In genomic region chrX:8591526-8591925, GRCh38 we compare ENCODE assay signal across 30 cellular contexts.
"Had no signal": no experiment of that assay in that cellular context is flagged by ENCODE, and none has a peak within 500 bp of the region (broad histone marks: within the 10 kb centered on the region; RNA-seq: fewer than 3 reads in every experiment).

No MANE protein-coding gene starts in this region.

- ATAC-seq: activated CD4-positive, CD25-positive, alpha-beta regulatory T cell treated with anti-CD3 and anti-CD28 coated beads, Interleukin-2, amount 50 U/mL, for 24 hours; activated CD8-positive, alpha-beta T cell treated with anti-CD3 and anti-CD28 coated beads for 36 hours; activated naive CD8-positive, alpha-beta T cell treated with anti-CD3 and anti-CD28 coated beads, Interleukin-2, amount 50 U/mL, for 24 hours; activated T-cell treated with anti-CD3 and anti-CD28 coated beads, Interleukin-2, amount 50 U/mL, for 4 hours; activated T-helper 17 cell treated with anti-CD3 and anti-CD28 coated beads, Interleukin-2, amount 50 U/mL, for 72 hours; body of pancreas; effector memory CD8-positive, alpha-beta T cell; gastroesophageal sphincter; heart right ventricle had no signal

- DNase-seq: activated B cell treated with CpG ODN at 0.5 μM for 24 hours; activated CD4-positive, alpha-beta T cell treated with anti-CD3 and anti-CD28 coated beads for 48 hours; activated CD4-positive, alpha-beta T cell treated with anti-CD3 and anti-CD28 coated beads, Interleukin-2, amount 50 U/mL, for 1 hour; activated CD4-positive, alpha-beta T cell treated with anti-CD3 and anti-CD28 coated beads, Interleukin-2, amount 50 U/mL, for 48 hours; activated CD8-positive, alpha-beta memory T cell treated with anti-CD3 and anti-CD28 coated beads for 24 hours; activated CD8-positive, alpha-beta T cell treated with anti-CD3 and anti-CD28 coated beads for 36 hours; activated effector memory CD4-positive, alpha-beta T cell treated with Interleukin-2 at 50 U/mL for 16 hours; activated gamma-delta T cell treated with Interleukin-2 at 50 U/mL for 16 hours; activated naive CD4-positive, alpha-beta T cell treated with anti-CD3 and anti-CD28 coated beads, Interleukin-2, amount 50 U/mL, for 16 hours; activated naive CD4-positive, alpha-beta T cell treated with Interleukin-2 at 50 U/mL for 16 hours; activated naive CD8-positive, alpha-beta T cell treated with anti-CD3 and anti-CD28 coated beads, Interleukin-2, amount 50 U/mL, for 24 hours; activated T-cell treated with anti-CD3 and anti-CD28 coated beads, Interleukin-2, amount 50 U/mL, for 4 hours; adrenal gland; amygdala; aorta; body of pancreas; caudate nucleus; cortex of kidney; dermis blood vessel endothelial cell; effector CD4-positive, alpha-beta T cell; effector memory CD8-positive, alpha-beta T cell; erythroblast; foreskin melanocyte; heart right ventricle; hippocampal formation; T1000; WERI-Rb-1 had no signal
